ENCODE assay signal across 17 cellular contexts in genomic region chr10:79023489-79024162, GRCh38. TPM values are rescaled to one million over a fixed set of nuclear protein-coding genes. Genes with fewer than 3 reads are reported as not detected.
A peak's percentile ranks its signal among the peaks of the same experiment; 100 is the strongest.
DNase-seq lines count a peak whose midpoint lies in the region; ATAC-seq, FAIRE-seq and TF ChIP-seq lines count a peak whose summit lies in the region.
"Had no signal": no experiment of that assay in that cellular context is flagged by ENCODE, and none has a peak within 500 bp of the region (broad histone marks: within the 10 kb centered on the region; RNA-seq: fewer than 3 reads in every experiment).

No MANE protein-coding gene starts in this region.

- in situ Hi-C loops in GM12878 (cut with MboI): no loop called here

- RAD21 ChIA-PET in GM12878 (lab: Charles Lee; ENCODE audit: unreplicated experiment): interaction anchor here (0.6 kb wide), 1 partner anchor 622 kb away, joined by 3 read pairs; no protein-coding TSS in a partner anchor

- H3K9me3 ChIP-seq in GM12878 (replicated peaks; ENCODE audit: control insufficient read depth, insufficient read depth, low read length): no peaks in the 10 kb centered on the region
- no peaks in the 10 kb centered on the region for H3K9me3 ChIP-seq in right cardiac atrium (ENCODE audit: control insufficient read depth, low read length)
- H3K9me3 ChIP-seq in psoas muscle: no peaks in the 10 kb centered on the region
- H3K9me3 ChIP-seq: ascending aorta, BE2C, testis had no signal

- H3K9ac ChIP-seq in GM12878 (ENCODE audit: control insufficient read depth, insufficient read depth, low read length): no peak overlapping the region

- TF ChIP-seq POLR2A in GM12878 (IDR thresholded peaks at IDR 0.05; ENCODE audit: low read depth, low read length): no peak

- DNase-seq in GM12878 (ENCODE audit: low read depth, low spot score) (no peak), right cardiac atrium (peak in 1 of 3 donors; percentile 68), psoas muscle (peak; percentile 59 to 79), NCI-H1436 treated with DMSO at 0.1 percent for 48 hours (lab: John Stamatoyannopoulos, UW) (no peak)
- no peak for DNase-seq in activated T-cell treated with anti-CD3 and anti-CD28 coated beads, Interleukin-2, amount 50 U/mL, for 48 hours
- DNase-seq in NK-92 treated with Interleukin-12 subunit alpha and Interleukin-12 subunit beta, amount 100 ng/mL, for 24 hours (lab: John Stamatoyannopoulos, UW): no peak
- DNase-seq in activated CD4-positive, alpha-beta T cell treated with anti-CD3 and anti-CD28 coated beads, Interleukin-2, amount 50 U/mL, for 48 hours: no peak
- DNase-seq: activated CD4-positive, alpha-beta T cell treated with anti-CD3 and anti-CD28 coated beads, Interleukin-2, amount 50 U/mL, for 4 hours; BE2C; DMS79 treated with DMSO at 0.1 percent for 48 hours; NCI-H2081 treated with DMSO at 0.1 percent for 48 hours; occipital lobe; testis had no signal

- CTCF ChIA-PET in GM12878 (lab: Yijun Ruan, JAX): no interaction called here

- no peaks in the 10 kb centered on the region for H3K36me3 ChIP-seq in GM12878 (ENCODE audit: control insufficient read depth in 2 of 2, insufficient read depth in 2 of 2, low read length in 1 of 2)
- H3K36me3 ChIP-seq in psoas muscle (ENCODE audit: insufficient read depth in 1 of 2, low read depth in 1 of 2): no peaks in the 10 kb centered on the region
- H3K36me3 ChIP-seq: ascending aorta, BE2C had no signal

- H3K4me3 ChIP-seq in GM12878 (no peak overlapping the region), right cardiac atrium (ENCODE audit: low read length) (no peak overlapping the region), psoas muscle (no peak overlapping the region)
- H3K4me3 ChIP-seq: ascending aorta, lung had no signal

- 12% methylated on average over 5 of the region's 5 CpGs for WGBS in GM12878 (ENCODE audit: insufficient coverage, insufficient replicate concordance, low lambda C conversion rate, missing lambda C conversion rate)
- WGBS in right cardiac atrium: 42% methylated on average over 5 of the region's 5 CpGs
- WGBS in psoas muscle, 3 donors: 38 to 42% (median 38%) methylated on average over 5 of the region's 5 CpGs

- ATAC-seq in GM12878 (no peak), right cardiac atrium (peak in 1 of 2 donors; percentile 2), psoas muscle (peak in 3 of 4 donors; percentile 48 to 53 (median 51))

- no peaks in the 10 kb centered on the region for H3K79me2 ChIP-seq in GM12878 (ENCODE audit: control insufficient read depth, insufficient read depth, low read length)

- TF ChIP-seq EP300 in Ishikawa (IDR thresholded peaks at IDR 0.05; ENCODE audit: borderline replicate concordance) (no peak), GM12878 (IDR thresholded peaks at IDR 0.05; ENCODE audit: borderline replicate concordance in 1 of 2, control insufficient read depth in 1 of 2, low read depth in 2 of 2, low read length in 2 of 2) (no peak)

- no TSS peak for BruUV-seq in GM12878 (replicated peaks; lab: Mats Ljungman, UMichigan)

- TF ChIP-seq CTCF in GM12878 (IDR thresholded peaks at IDR 0.05 in 2 of 3, conservative IDR thresholded peaks at IDR 0.05 in 1 of 3; ENCODE audit: control insufficient read depth in 2 of 3, extremely low read depth in 1 of 3, insufficient read depth in 1 of 3, low read depth in 3 of 3, low read length in 3 of 3) (no peak), psoas muscle (IDR thresholded peaks at IDR 0.05) (no peak)

- H3K27ac ChIP-seq in GM12878 (ENCODE audit: control insufficient read depth, insufficient read depth): peak overlapping the region; percentile 38
- H3K27ac ChIP-seq in right cardiac atrium (ENCODE audit: low read length): peak overlapping the region; percentile 80
- H3K27ac ChIP-seq in psoas muscle: peak overlapping the region; percentile 92
- H3K27ac ChIP-seq: ascending aorta, testis had no signal

- no peak overlapping the region for H2AFZ ChIP-seq in GM12878 (ENCODE audit: control insufficient read depth, low read depth, low read length)

- FAIRE-seq in GM12878 (lab: Jason Lieb, UNC): no peak
- FAIRE-seq: TTC549 had no signal

- H4K20me1 ChIP-seq in GM12878 (ENCODE audit: control insufficient read depth, insufficient read depth): no peaks in the 10 kb centered on the region

- peak overlapping the region; percentile 53; the same call in 1 of the 2 replicates for H3K4me2 ChIP-seq in GM12878 (ENCODE audit: control insufficient read depth, insufficient read depth)

- H3K27me3 ChIP-seq in GM12878 (replicated peaks in 1 of 2; ENCODE audit: control insufficient read depth in 2 of 2, insufficient read depth in 2 of 2, low read length in 1 of 2): 0 out of 4 replicates have a peak, but pooled peaks cover 0 to 1% of the 10 kb centered on the region in 2 experiments
- no peaks in the 10 kb centered on the region for H3K27me3 ChIP-seq in right cardiac atrium (ENCODE audit: control insufficient read depth, insufficient read depth)
- H3K27me3 ChIP-seq in psoas muscle (ENCODE audit: insufficient read depth in 3 of 3, low read length in 2 of 3): no peaks in the 10 kb centered on the region
- H3K27me3 ChIP-seq: ascending aorta, BE2C, testis had no signal

- H3K4me1 ChIP-seq in GM12878 (ENCODE audit: control insufficient read depth, insufficient read depth, low read length): peaks cover 14% of the 10 kb centered on the region
- H3K4me1 ChIP-seq in right cardiac atrium (ENCODE audit: control insufficient read depth, insufficient read depth, low read length): peaks cover 3% of the 10 kb centered on the region
- H3K4me1 ChIP-seq in psoas muscle: peaks cover 24% of the 10 kb centered on the region
- H3K4me1 ChIP-seq: ascending aorta had no signal

- POLR2A ChIA-PET in GM12878 (lab: Charles Lee): no interaction called here

- intact Hi-C loops in GM12878 (cut with micrococcal nuclease; ENCODE audit: unreplicated experiment): no loop called here
- intact Hi-C loops in right cardiac atrium (cut with DNase I): no loop called here
- intact Hi-C loops in psoas muscle (cut with DNase I): loop anchor here in 1 of 2 donors (1.0 to 2.0 kb wide), 3 partner anchors 45 to 721 kb away; partner anchors contain the start of gene ZMIZ1

- no peak for TF ChIP-seq RAD21 in Ishikawa (IDR thresholded peaks at IDR 0.05; ENCODE audit: low read depth)
- no peak for TF ChIP-seq RAD21 in GM12878 (IDR thresholded peaks at IDR 0.05; ENCODE audit: insufficient read depth, low read depth, low read length)

- SMC1A ChIA-PET in GM12878 (lab: Charles Lee; ENCODE audit: uncharacterized antibody, unreplicated experiment): interaction anchor here (1.4 kb wide), 1 partner anchor 11 kb away, joined by 3 read pairs; no protein-coding TSS in a partner anchor

TF ChIP-seq in GM12878, 131 proteins besides CTCF, POLR2A, EP300 and RAD21:
- TF ChIP-seq SPI1 (IDR thresholded peaks at IDR 0.05; ENCODE audit: borderline replicate concordance, insufficient read depth, low read depth, low read length) (peak; percentile 53), EED (IDR thresholded peaks at IDR 0.05; ENCODE audit: low read depth) (0 out of 2 replicates have a peak, but pooled peaks have one; percentile 30), SMAD1 (IDR thresholded peaks at IDR 0.05; ENCODE audit: low read depth, partially characterized antibody) (no peak)

RNA-seq across cellular contexts. Expression of gene ZMIZ1, which starts 45.1 kb away (rescaled TPM):
- total RNA-seq in GM12878 (2013; cell fraction: nucleolus; rRNA removed): 58.0 and 59.2 TPM in 2 replicates
- total RNA-seq in GM12878 (2014; rRNA removed) (11.6 and 15.6 TPM in 2 replicates), GM12878 (2014; rRNA removed; fragmentation: Illumina TruSeq; extraction: Trizol) (8.8 and 9.3 TPM in 2 replicates), GM12878 (2021) (76.8 and 82.3 TPM in 2 replicates), right cardiac atrium (10 to 100 TPM; 67.4 to 83.1 (median 72.9) TPM), psoas muscle (10 to 100 TPM; 30.0 to 37.6 (median 35.4) TPM)
- polyA plus RNA-seq in GM12878 (2011; ENCODE audit: low read depth): 13.1 TPM
- polyA plus RNA-seq in GM12878 (2011; rRNA removed) (3.8 and 6.2 TPM in 2 replicates), GM12878 (2014; fragmentation: Illumina TruSeq; extraction: Trizol) (30.8 and 53.4 TPM in 2 replicates), GM12878 (2014; fragmentation: Nextera tagmentation; extraction: Ambion mirVana) (1 to 10 TPM; 3.1 to 4.5 TPM), GM12878 (2014; rRNA removed) (25.3 and 42.8 TPM in 2 replicates), GM12878 (2016; fragmentation: Nextera tagmentation; extraction: Ambion mirVana) (10 to 100 TPM; 14.6 to 15.3 TPM), right cardiac atrium (38.0 TPM), psoas muscle (10 to 100 TPM; 10.4 to 24.3 (median 22.0) TPM)
- 10.6 and 15.1 TPM in 2 replicates for polyA plus RNA-seq in GM12878 (2011; cell fraction: cytosol; rRNA removed)
- polyA plus RNA-seq in GM12878 (2011; cell fraction: nucleus; rRNA removed): 38.2 and 62.5 TPM in 2 replicates
- polyA plus RNA-seq in GM12878 (2012): 29.9 and 31.2 TPM in 2 replicates
- 12.3 and 21.0 TPM in 2 replicates for polyA minus RNA-seq in GM12878 (2011; rRNA and poly(A)+ RNA removed)
- polyA minus RNA-seq in GM12878 (2011; cell fraction: cytosol; rRNA and poly(A)+ RNA removed): 19.8 and 25.0 TPM in 2 replicates
- polyA minus RNA-seq in GM12878 (2011; cell fraction: nucleus; rRNA and poly(A)+ RNA removed): 21.2 and 33.5 TPM in 2 replicates

Comparison
In these comparisons a context has a peak if more than half of its experiments do, and no peak if none do; other contexts are left out.
1. DNase-seq: peak in psoas muscle (2 of 2); none in GM12878 (single experiment), activated T-cell treated with anti-CD3 and anti-CD28 coated beads, Interleukin-2, amount 50 U/mL, for 48 hours (0 of 2), NCI-H1436 treated with DMSO at 0.1 percent for 48 hours (single experiment), NK-92 treated with Interleukin-12 subunit alpha and Interleukin-12 subunit beta, amount 100 ng/mL, for 24 hours (single experiment) and activated CD4-positive, alpha-beta T cell treated with anti-CD3 and anti-CD28 coated beads, Interleukin-2, amount 50 U/mL, for 48 hours (0 of 2).
2. H3K27ac ChIP-seq: peak in every context shown above with its lines; median percentile 92 in psoas muscle; 80 in right cardiac atrium; 38 in GM12878.